In the genomic region with DNA sequence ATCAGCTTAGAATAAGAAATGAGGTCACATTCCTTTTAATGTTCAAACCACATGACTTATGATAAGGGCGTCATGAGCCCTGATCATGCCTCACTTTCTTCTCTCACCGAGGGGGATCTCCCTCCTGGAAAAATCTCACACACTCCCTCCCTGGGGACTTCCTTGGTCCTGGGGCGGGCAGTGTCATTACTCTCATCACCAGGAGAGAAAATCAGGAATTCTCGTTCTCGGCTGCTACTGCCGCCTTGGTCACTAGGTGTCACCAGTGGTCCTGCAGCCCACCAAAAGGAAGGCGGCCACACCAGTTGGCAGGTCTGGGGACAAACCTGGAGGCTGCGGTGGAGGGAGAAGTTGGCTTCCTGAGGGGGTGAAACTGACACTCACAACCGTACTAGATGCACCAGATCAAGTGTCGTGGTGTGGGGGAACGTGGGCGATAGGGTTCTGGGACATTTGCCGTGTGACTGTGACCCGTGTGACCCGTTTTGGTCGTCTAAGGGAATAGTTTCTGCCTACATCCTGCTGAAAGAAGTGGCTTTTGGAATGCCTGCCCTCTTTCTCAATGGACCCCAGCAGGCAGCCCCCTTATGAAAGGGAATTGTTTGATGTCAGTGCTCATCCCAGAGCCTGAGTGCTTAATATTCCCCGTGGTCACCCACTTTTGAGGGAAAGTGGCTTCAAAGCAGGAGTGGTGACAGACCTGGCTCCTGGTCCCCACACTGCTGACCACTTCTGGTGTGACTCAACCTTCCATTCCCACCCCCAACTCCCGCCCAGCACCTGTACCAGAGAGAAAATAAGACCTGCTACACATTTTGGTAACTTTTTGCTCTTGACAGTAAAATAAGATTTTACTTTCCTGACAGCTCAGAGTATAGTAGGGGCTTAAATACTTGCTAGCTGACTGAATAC, we compare ENCODE assay signal across 8 cellular contexts.
DNase-seq lines count a peak whose midpoint lies in the region; ATAC-seq and TF ChIP-seq lines count a peak whose summit lies in the region.

No MANE protein-coding gene starts in this region.

- peak; percentile 62 for TF ChIP-seq CTCF in IMR-90 (conservative IDR thresholded peaks at IDR 0.05; ENCODE audit: low read depth, low read length)
- TF ChIP-seq CTCF in adrenal gland (IDR thresholded peaks at IDR 0.05), result peak; percentile 52 to 78 (median 74)

- H3K4me1 ChIP-seq in IMR-90 (ENCODE audit: control insufficient read depth, insufficient read depth, low read length), result no peaks in the 10 kb centered on the region
- peaks cover 0 to 4% of the 10 kb centered on the region in 2 donors for H3K4me1 ChIP-seq in adrenal gland (replicated peaks in 1 of 2)

- H3K27ac ChIP-seq in IMR-90 (ENCODE audit: insufficient read depth, low read length), result no peak overlapping the region
- no peak overlapping the region for H3K27ac ChIP-seq in adrenal gland

- H3K79me1 ChIP-seq in IMR-90 (ENCODE audit: low read depth in 1 of 2, low read length in 2 of 2), result no peaks in the 10 kb centered on the region

- H4K5ac ChIP-seq in IMR-90 (ENCODE audit: low read depth, low read length), result no peak overlapping the region

- no peak overlapping the region for H3K18ac ChIP-seq in IMR-90 (ENCODE audit: low read depth, low read length)

- H2BK5ac ChIP-seq in IMR-90 (ENCODE audit: low read depth, low read length, poor library complexity, severe bottlenecking), result no peak overlapping the region

- no peak overlapping the region for H3K23ac ChIP-seq in IMR-90 (ENCODE audit: low read depth, low read length)

- no peak overlapping the region for H3K4me3 ChIP-seq in IMR-90 (ENCODE audit: insufficient read depth, low read depth, low read length)
- H3K4me3 ChIP-seq in adrenal gland, result peak overlapping the region in 1 of 4 donors; percentile 26

- no peak overlapping the region for H2AK5ac ChIP-seq in IMR-90 (ENCODE audit: low read depth, low read length)

- H3K27me3 ChIP-seq in IMR-90 (ENCODE audit: control insufficient read depth, insufficient read depth, low read length) (peaks cover 28% of the 10 kb centered on the region), adrenal gland (no peaks in the 10 kb centered on the region)

- in situ Hi-C loops in IMR-90 (cut with MboI; ENCODE audit: low sequenced_read_pairs), result no loop called here
- in situ Hi-C loops in SK-MEL-5 (cut with HindIII; ENCODE audit: low pct_unique_long_range_greater_than_20kb, low sequenced_read_pairs), result no loop called here

- dilution Hi-C loops in IMR-90 (cut with HindIII; ENCODE audit: low sequenced_read_pairs, unreplicated experiment), result no loop called here

- H4K8ac ChIP-seq in IMR-90 (ENCODE audit: low read depth in 2 of 2, low read length in 2 of 2), result no peak overlapping the region

- 0% methylated on average over 1 of the region's 18 CpGs; no CpG with 5 or more reads in 1 of the 2 experiments for WGBS in IMR-90 (ENCODE audit: extremely low coverage in 2 of 2, insufficient read length in 1 of 2), 2 experiments
- WGBS in adrenal gland, 4 donors, result 11 to 14% (median 12%) methylated on average over 15 to 18 of the region's 18 CpGs

- BruUV-seq in IMR-90 (replicated peaks; lab: Mats Ljungman, UMichigan), result no TSS peak

- H2BK15ac ChIP-seq in IMR-90 (ENCODE audit: low read depth, low read length), result no peak overlapping the region

- intact Hi-C loops in IMR-90 (cut with micrococcal nuclease) (loop anchor here (1.0 kb wide), 1 partner anchor 450 kb away; no protein-coding TSS in a partner anchor), adrenal gland (cut with DNase I) (loop anchor here (5.0 to 10.0 kb wide), 2 partner anchors 450 to 453 kb away; no protein-coding TSS in a partner anchor), left cardiac atrium (cut with DNase I) (no loop called here)

- H3K4me2 ChIP-seq in IMR-90 (ENCODE audit: low read depth, low read length), result peak overlapping the region; percentile 53; the same call in 1 of the 2 replicates

- H3K36me3 ChIP-seq in IMR-90 (ENCODE audit: control insufficient read depth, insufficient read depth, low read length) (no peaks in the 10 kb centered on the region), adrenal gland (replicated peaks in 1 of 2) (no peaks in the 10 kb centered on the region)

- H3K4ac ChIP-seq in IMR-90 (ENCODE audit: low read depth, low read length), result no peak overlapping the region

- no peak overlapping the region for H3K14ac ChIP-seq in IMR-90 (replicated peaks; ENCODE audit: low read depth, low read length)

- POLR2A ChIA-PET in IMR-90 (lab: Charles Lee; ENCODE audit: unreplicated experiment), result no interaction called here

- H3K9ac ChIP-seq in IMR-90 (ENCODE audit: low read depth, low read length), result no peak overlapping the region

- H3K9me3 ChIP-seq in IMR-90 (ENCODE audit: control insufficient read depth, insufficient read depth, low read length), result no peaks in the 10 kb centered on the region
- H3K9me3 ChIP-seq in adrenal gland (replicated peaks in 1 of 3), result no peaks in the 10 kb centered on the region

- ATAC-seq in GM21576 (IDR thresholded peaks at IDR 0.05; ENCODE audit: unreplicated experiment), result peak; percentile 73
- peak; percentile 94 for ATAC-seq in IMR-90 (ENCODE audit: low read depth)
- ATAC-seq in left cardiac atrium, result peak; percentile 79

- H4K91ac ChIP-seq in IMR-90 (ENCODE audit: insufficient read depth, low read depth, low read length), result no peak overlapping the region

- H4K20me1 ChIP-seq in IMR-90 (ENCODE audit: insufficient read depth, low read length), result no peaks in the 10 kb centered on the region

- H2AK9ac ChIP-seq in IMR-90 (replicated peaks; ENCODE audit: low read depth, low read length, poor library complexity), result no peak overlapping the region

- H2BK120ac ChIP-seq in IMR-90 (ENCODE audit: low read depth, low read length), result no peak overlapping the region

- no peak for TF ChIP-seq POLR2A in IMR-90 (IDR thresholded peaks at IDR 0.05; ENCODE audit: low read depth, low read length)
- no peak for TF ChIP-seq POLR2A in adrenal gland (IDR thresholded peaks at IDR 0.05)

- H2BK20ac ChIP-seq in IMR-90 (ENCODE audit: low read depth, low read length), result no peak overlapping the region

- CTCF ChIA-PET in IMR-90 (lab: Yijun Ruan, JAX), result interaction anchor here (1.0 to 1.5 kb wide), 2 partner anchors 15 to 450 kb away, joined by 4 read pairs; no protein-coding TSS in a partner anchor

- peak overlapping the region; percentile 35 for H2AFZ ChIP-seq in IMR-90 (replicated peaks; ENCODE audit: low read length, poor library complexity)

- H3K9me1 ChIP-seq in IMR-90 (ENCODE audit: insufficient read depth, low read length), result no peaks in the 10 kb centered on the region; the same call in 1 of the 2 replicates

- DNase-seq in EL (peak; percentile 61), IMR-90 (peak; percentile 33), SK-MEL-5 (ENCODE audit: low read depth, low spot score) (peak; percentile 76), adrenal gland (peak; percentile 44 to 87 (median 69)), left cardiac atrium (peak; percentile 72), putamen (ENCODE audit: low spot score) (peak; percentile 83), NCI-H1048 (lab: John Stamatoyannopoulos, UW) (no peak)

- peak; percentile 54 for TF ChIP-seq RAD21 in IMR-90 (IDR thresholded peaks at IDR 0.05; ENCODE audit: low read length)

- no peak overlapping the region for H3K56ac ChIP-seq in IMR-90 (ENCODE audit: extremely low read depth, insufficient read depth, low read length)

TF ChIP-seq in IMR-90, 13 proteins besides CTCF, POLR2A, EP300 and RAD21:
- TF ChIP-seq USF2 (IDR thresholded peaks at IDR 0.05; ENCODE audit: low read depth, low read length) (no peak), SMC3 (IDR thresholded peaks at IDR 0.05; ENCODE audit: low read depth, low read length) (peak; percentile 27; the same call in 1 of the 2 replicates)
TF ChIP-seq in IMR-90: peak in this region for 1.

Comparison
In these comparisons a context has a peak if more than half of its experiments do, and no peak if none do; other contexts are left out.
1. intact Hi-C loops: an anchor here in IMR-90 (1.0 kb wide) and adrenal gland (5.0 to 10.0 kb wide); none called in left cardiac atrium.